8 cellular contexts compared by ENCODE assay signal in genomic region chr2:224039080-224039769, GRCh38. TPM values are rescaled to one million over a fixed set of nuclear protein-coding genes. Genes with fewer than 3 reads are reported as not detected.
DNase-seq lines count a peak whose midpoint lies in the region; ATAC-seq and TF ChIP-seq lines count a peak whose summit lies in the region.

SERPINE2 (minus strand) TSS chr2:224039286; CDS start chr2:224001900, 37,386 bp downstream.

- H3K9me3 ChIP-seq in BLaER1 treated with 17β-estradiol and CSF1 and Interleukin-3, amounts not matched to agents 10 nM and 100 nM (replicated peaks in 1 of 11): no peaks in the 10 kb centered on the region
- H3K9me3 ChIP-seq in RWPE2 (ENCODE audit: severe bottlenecking) (no peaks in the 10 kb centered on the region), transverse colon (no peaks in the 10 kb centered on the region)

- in situ Hi-C loops in transverse colon (cut with MboI; ENCODE audit: low pct_ligation_motif_present in 1 of 4, low pct_unique_long_range_greater_than_20kb in 1 of 4, low sequenced_read_pairs in 3 of 4): no loop called here

- TF ChIP-seq CTCF in RWPE2 (IDR thresholded peaks at IDR 0.05; ENCODE audit: poor library complexity, severe bottlenecking) (peak; percentile 84), omental fat pad (IDR thresholded peaks at IDR 0.05) (no peak), transverse colon (IDR thresholded peaks at IDR 0.05) (peak in 2 of 5 experiments; percentile 17 to 20)

- DNase-seq in RWPE2 (ENCODE audit: low spot score): peak; percentile 67
- DNase-seq in activated naive CD4-positive, alpha-beta T cell treated with anti-CD3 and anti-CD28 coated beads, Interleukin-2, amount 50 U/mL, for 72 hours (ENCODE audit: low spot score in 2 of 2): peak; percentile 59 to 81
- DNase-seq in head of caudate nucleus: peak; percentile 63 to 92 (median 82)
- DNase-seq in omental fat pad (ENCODE audit: low spot score): no peak
- peak; percentile 47 for DNase-seq in transverse colon

- no peak for TF ChIP-seq EP300 in transverse colon (IDR thresholded peaks at IDR 0.05; ENCODE audit: low read depth)

- intact Hi-C loops in head of caudate nucleus (cut with DNase I): no loop called here
- intact Hi-C loops in transverse colon (cut with DNase I; ENCODE audit: low total_unique reads): no loop called here

- WGBS in transverse colon (ENCODE audit: low coverage in 1 of 2), 2 donors: 1% methylated on average over 43 of the region's 91 CpGs; no CpG with 5 or more reads in 1 of the 2 donors

- H3K9ac ChIP-seq in BLaER1 treated with 17β-estradiol and CSF1 and Interleukin-3, amounts not matched to agents 10 nM and 100 nM: peak within 1 kb of the TSS; percentile 68 to 90 (median 83)

- peaks cover 0 to 33% (median 0%) of the 10 kb centered on the region in 11 experiments; a peak in 5 of 22 replicates for H3K27me3 ChIP-seq in BLaER1 treated with 17β-estradiol and CSF1 and Interleukin-3, amounts not matched to agents 10 nM and 100 nM
- H3K27me3 ChIP-seq in RWPE2 (ENCODE audit: insufficient read depth, poor library complexity, severe bottlenecking) (no peaks in the 10 kb centered on the region), transverse colon (peaks cover 53% of the 10 kb centered on the region)

- H3K4me2 ChIP-seq in BLaER1 treated with 17β-estradiol and CSF1 and Interleukin-3, amounts not matched to agents 10 nM and 100 nM: peak within 1 kb of the TSS; percentile 88 to 99 (median 95)

- peaks cover 0 to 35% (median 7%) of the 10 kb centered on the region in 11 experiments; a peak in 8 of 22 replicates for H4K20me1 ChIP-seq in BLaER1 treated with 17β-estradiol and CSF1 and Interleukin-3, amounts not matched to agents 10 nM and 100 nM

- no peaks in the 10 kb centered on the region for H3K9me3 Mint-ChIP-seq in activated naive CD4-positive, alpha-beta T cell treated with anti-CD3 and anti-CD28 coated beads, Interleukin-2, amount 50 U/mL, for 72 hours

- H3K27ac ChIP-seq in BLaER1 treated with 17β-estradiol and CSF1 and Interleukin-3, amounts not matched to agents 10 nM and 100 nM: peak within 1 kb of the TSS in 9 of 11 experiments; percentile 57 to 84 (median 79); a peak in 18 of 22 replicates
- peak within 1 kb of the TSS; percentile 47 for H3K27ac ChIP-seq in RWPE2 (ENCODE audit: poor library complexity, severe bottlenecking)
- peak within 1 kb of the TSS in 3 of 4 donors; percentile 17 to 48 (median 32) for H3K27ac ChIP-seq in transverse colon

- ATAC-seq in GM19372 (IDR thresholded peaks at IDR 0.05; ENCODE audit: low read depth, unreplicated experiment) (peak; percentile 55), HG03565 (IDR thresholded peaks at IDR 0.05; ENCODE audit: unreplicated experiment) (peak; percentile 41), RWPE2 (ENCODE audit: low read depth) (peak; percentile 68), omental fat pad (ENCODE audit: low FRiP score) (peak; percentile 52)
- peak; percentile 79 to 80 for ATAC-seq in activated naive CD4-positive, alpha-beta T cell treated with anti-CD3 and anti-CD28 coated beads, Interleukin-2, amount 50 U/mL, for 72 hours

- TF ChIP-seq POLR2A in transverse colon (IDR thresholded peaks at IDR 0.05): no peak

- H3K4me3 ChIP-seq in BLaER1 treated with 17β-estradiol and CSF1 and Interleukin-3, amounts not matched to agents 10 nM and 100 nM: peak within 1 kb of the TSS; percentile 70 to 94 (median 86)
- peak within 1 kb of the TSS; percentile 98 for H3K4me3 ChIP-seq in RWPE2 (ENCODE audit: severe bottlenecking)
- peak within 1 kb of the TSS; percentile 24 to 62 (median 58) for H3K4me3 ChIP-seq in transverse colon

- H3K36me3 Mint-ChIP-seq in activated naive CD4-positive, alpha-beta T cell treated with anti-CD3 and anti-CD28 coated beads, Interleukin-2, amount 50 U/mL, for 72 hours: peaks cover 7 to 8% of the 10 kb centered on the region in 2 donors

- peaks cover 0 to 24% (median 19%) of the 10 kb centered on the region in 10 experiments; a peak in 18 of 20 replicates for H3K4me1 ChIP-seq in BLaER1 treated with 17β-estradiol and CSF1 and Interleukin-3, amounts not matched to agents 10 nM and 100 nM
- H3K4me1 ChIP-seq in RWPE2 (ENCODE audit: insufficient read depth, poor library complexity, severe bottlenecking): peaks cover 7% of the 10 kb centered on the region
- peaks cover 0 to 18% (median 8%) of the 10 kb centered on the region in 4 donors for H3K4me1 ChIP-seq in transverse colon

- H3K36me3 ChIP-seq in BLaER1 treated with 17β-estradiol and CSF1 and Interleukin-3, amounts not matched to agents 10 nM and 100 nM: no peaks in the 10 kb centered on the region; a peak in 1 of 22 replicates
- H3K36me3 ChIP-seq in RWPE2 (ENCODE audit: low read depth) (peaks cover 17% of the 10 kb centered on the region), transverse colon (no peaks in the 10 kb centered on the region)

- peak within 1 kb of the TSS; percentile 49 to 78 for H3K27ac Mint-ChIP-seq in activated naive CD4-positive, alpha-beta T cell treated with anti-CD3 and anti-CD28 coated beads, Interleukin-2, amount 50 U/mL, for 72 hours

RNA-seq across cellular contexts. Expression of gene SERPINE2, which starts in this region (rescaled TPM):
- total RNA-seq in activated naive CD4-positive, alpha-beta T cell treated with anti-CD3 and anti-CD28 coated beads, Interleukin-2, amount 50 U/mL, for 72 hours: 10 to 100 TPM; 37.8 to 46.0 TPM
- total RNA-seq in omental fat pad (10 to 100 TPM in 3 of 4 donors, 1 to 10 TPM in 1; 6.8 to 91.5 (median 25.6) TPM), transverse colon (10 to 100 TPM in 3 of 4 donors, 1 to 10 TPM in 1; 4.9 to 37.4 (median 15.8) TPM)
